8 cellular contexts compared by ENCODE assay signal in the genomic region with DNA sequence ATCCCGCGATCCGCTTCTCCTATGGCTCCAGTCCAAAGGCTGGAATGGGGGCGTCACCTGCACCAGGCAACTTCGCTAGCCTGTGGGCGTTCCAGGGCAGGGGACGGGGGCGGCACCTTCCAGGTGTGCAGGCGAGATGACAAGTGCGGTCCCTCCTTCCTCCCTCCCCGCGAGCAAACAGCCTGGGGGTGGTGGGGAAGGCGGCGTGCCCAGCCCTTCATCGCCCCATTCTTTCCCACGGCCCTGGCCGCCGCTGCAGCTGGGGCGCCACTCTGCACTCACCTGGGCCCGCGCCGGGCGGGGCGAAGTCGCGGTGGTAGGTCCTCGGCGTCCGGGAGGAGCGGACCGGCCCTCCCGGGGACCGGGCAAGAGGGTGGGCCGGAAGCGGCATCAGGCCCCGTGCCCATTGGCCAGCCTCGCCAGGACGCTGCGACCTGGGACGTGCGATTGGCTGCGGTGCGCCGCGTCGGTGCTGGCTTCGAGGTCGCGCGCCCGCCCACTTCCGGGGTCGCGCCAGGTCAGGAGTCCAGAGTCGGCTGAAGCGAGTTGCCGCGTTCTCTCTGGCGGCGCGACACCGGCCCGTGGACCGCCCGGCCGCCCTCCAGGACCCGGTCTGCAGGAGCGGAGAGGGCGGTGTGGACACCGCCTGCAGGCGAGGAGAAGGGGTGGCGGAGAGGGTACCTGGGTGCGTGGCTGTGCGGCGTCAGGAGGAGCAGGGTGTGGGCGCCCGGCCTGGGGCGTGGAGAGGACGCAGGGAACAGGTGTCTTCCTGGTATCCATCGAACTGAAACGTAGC.
DNase-seq lines count a peak whose midpoint lies in the region; ATAC-seq and TF ChIP-seq lines count a peak whose summit lies in the region.

Gene TECPR1 (minus strand): TSS at position 389 of the 796 bp plus-strand sequence. CDS start 6,086 bp downstream, outside the sequence.

- peak within 1 kb of the TSS; percentile 95 for H3K4me3 Mint-ChIP-seq in effector memory CD8-positive, alpha-beta T cell
- H3K4me3 Mint-ChIP-seq in memory B cell, result peak within 1 kb of the TSS; percentile 99

- H3K9me3 Mint-ChIP-seq in effector memory CD8-positive, alpha-beta T cell, result no peaks in the 10 kb centered on the region
- H3K9me3 Mint-ChIP-seq in memory B cell, result no peaks in the 10 kb centered on the region

- ATAC-seq in effector memory CD8-positive, alpha-beta T cell (replicated peaks), result peak; percentile 85
- peak; percentile 83 for ATAC-seq in memory B cell (ENCODE audit: low read depth)

- no peak for TF ChIP-seq CTCF in GM20000 (IDR thresholded peaks at IDR 0.05; ENCODE audit: extremely low read depth, missing control alignments)

- H3K27ac Mint-ChIP-seq in effector memory CD8-positive, alpha-beta T cell, result peak within 1 kb of the TSS; percentile 94 to 97
- H3K27ac Mint-ChIP-seq in memory B cell, result peak within 1 kb of the TSS; percentile 94

- peaks cover 42% of the 10 kb centered on the region for H3K36me3 Mint-ChIP-seq in effector memory CD8-positive, alpha-beta T cell (ENCODE audit: insufficient read depth)
- peaks cover 18% of the 10 kb centered on the region for H3K36me3 Mint-ChIP-seq in memory B cell

- H3K27me3 Mint-ChIP-seq in effector memory CD8-positive, alpha-beta T cell, result no peaks in the 10 kb centered on the region
- no peaks in the 10 kb centered on the region for H3K27me3 Mint-ChIP-seq in memory B cell

- DNase-seq in CMK (ENCODE audit: low read depth) (peak; percentile 76), GM20000 (ENCODE audit: low spot score) (peak; percentile 99), HS-5 (ENCODE audit: low read depth) (peak; percentile 28), NK-92 (lab: John Stamatoyannopoulos, UW; ENCODE audit: unreplicated experiment) (peak; percentile 31), memory B cell (ENCODE audit: low spot score in 2 of 2) (peak; percentile 73 to 87)
- peak; percentile 94 for DNase-seq in activated CD8-positive, alpha-beta memory T cell treated with anti-CD3 and anti-CD28 coated beads for 24 hours
- DNase-seq in effector memory CD8-positive, alpha-beta T cell, result peak; percentile 78 to 80 (median 80)
- peak; percentile 74 for DNase-seq in stimulated activated CD8-positive, alpha-beta memory T cell treated with anti-CD3 and anti-CD28 coated beads, Interleukin-12 subunit alpha, Interleukin-12 subunit beta, amount 100 ng/mL, for 24 hours (ENCODE audit: extremely low read depth)

- H3K4me1 Mint-ChIP-seq in effector memory CD8-positive, alpha-beta T cell (ENCODE audit: low read depth in 2 of 2), result peaks cover 39 to 55% of the 10 kb centered on the region in 2 donors
- H3K4me1 Mint-ChIP-seq in memory B cell, result peaks cover 27% of the 10 kb centered on the region

Comparison
In these comparisons a context has a peak if more than half of its experiments do, and no peak if none do; other contexts are left out.
1. Peak in every context shown above with its lines: DNase-seq and ATAC-seq.
2. DNase-seq: peak in every context shown above with its lines; median percentile 99 in GM20000; 94 in activated CD8-positive, alpha-beta memory T cell treated with anti-CD3 and anti-CD28 coated beads for 24 hours; 80 in effector memory CD8-positive, alpha-beta T cell; 80 in memory B cell; 76 in CMK; 74 in stimulated activated CD8-positive, alpha-beta memory T cell treated with anti-CD3 and anti-CD28 coated beads, Interleukin-12 subunit alpha, Interleukin-12 subunit beta, amount 100 ng/mL, for 24 hours; 31 in NK-92; 28 in HS-5.